1 cellular context compared by ENCODE assay signal in the genomic region with DNA sequence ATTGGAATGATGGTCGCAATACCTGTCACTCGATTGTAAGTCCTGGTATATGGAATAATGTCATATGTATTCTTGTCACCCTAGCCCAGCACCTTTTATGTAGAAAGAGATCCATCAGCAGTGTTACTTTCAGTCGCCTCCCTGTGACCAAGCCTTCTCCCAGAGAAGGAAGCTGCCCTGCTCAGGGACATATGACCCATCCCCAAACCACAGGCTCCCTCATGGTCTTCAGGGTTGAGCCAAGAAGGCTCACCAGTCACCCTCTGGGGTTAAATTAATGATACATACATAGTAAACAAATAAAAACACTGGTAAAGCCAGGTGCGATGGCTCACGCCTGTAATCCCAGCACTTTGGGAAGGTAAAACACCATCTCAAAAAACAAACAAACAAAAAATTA.
TF ChIP-seq lines count a peak whose summit lies in the region.

No MANE protein-coding gene starts in this region.

TF ChIP-seq in HCT116, 20 proteins besides CTCF, POLR2A, EP300 and RAD21 (continued from another document):
- TF ChIP-seq SP1 (IDR thresholded peaks at IDR 0.05; ENCODE audit: low read depth) = no peak
- no peak for TF ChIP-seq ZNF274 (IDR thresholded peaks at IDR 0.05; ENCODE audit: low read depth, low read length)
- TF ChIP-seq ZFX (IDR thresholded peaks at IDR 0.05) = no peak
- TF ChIP-seq EGR1 (IDR thresholded peaks at IDR 0.05; ENCODE audit: low read depth) = no peak
- TF ChIP-seq EZH2phosphoT487 (IDR thresholded peaks at IDR 0.05; ENCODE audit: borderline replicate concordance) = no peak
- TF ChIP-seq EZH2 (IDR thresholded peaks at IDR 0.05) = no peak
- no peak for TF ChIP-seq YY1 (IDR thresholded peaks at IDR 0.05; ENCODE audit: extremely low read depth, insufficient replicate concordance, low read depth, low read length)
- no peak for TF ChIP-seq MAX (IDR thresholded peaks at IDR 0.05)
- TF ChIP-seq POLR2AphosphoS5 (IDR thresholded peaks at IDR 0.05; ENCODE audit: low read depth, low read length) = no peak
- no peak for TF ChIP-seq FOSL1 (IDR thresholded peaks at IDR 0.05; ENCODE audit: low read depth)
- TF ChIP-seq ELF1 (IDR thresholded peaks at IDR 0.05; ENCODE audit: borderline replicate concordance, low read depth) = no peak
- TF ChIP-seq REST (IDR thresholded peaks at IDR 0.05; ENCODE audit: low read depth) = no peak
- TF ChIP-seq JUND (IDR thresholded peaks at IDR 0.05) = no peak
- TF ChIP-seq CEBPB (IDR thresholded peaks at IDR 0.05; ENCODE audit: low read depth) = no peak
- TF ChIP-seq ATF3 (IDR thresholded peaks at IDR 0.05) = no peak
